21 cellular contexts compared by ENCODE assay signal in the genomic region with DNA sequence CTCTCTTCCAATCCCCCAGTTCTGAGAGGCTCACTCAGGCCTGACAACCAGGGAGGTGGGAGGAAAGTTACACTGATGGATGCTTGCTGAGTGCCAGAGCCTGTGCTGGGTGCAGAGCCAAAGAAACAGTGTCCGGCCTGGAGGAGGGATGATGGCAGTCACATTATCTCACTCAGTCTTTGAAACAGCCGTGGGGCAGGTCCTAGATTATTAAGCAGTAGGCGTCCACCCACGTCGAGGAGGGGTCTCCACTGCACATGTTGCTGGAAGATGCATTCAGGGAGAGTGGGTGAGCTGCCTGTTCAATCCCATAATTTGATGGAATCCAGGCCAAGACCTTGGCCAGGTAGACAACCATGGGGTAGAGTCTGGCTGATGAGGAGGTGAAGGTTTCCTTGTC. TPM values are rescaled to one million over a fixed set of nuclear protein-coding genes. Genes with fewer than 3 reads are reported as not detected.
"Had no signal": no experiment of that assay in that cellular context is flagged by ENCODE, and none has a peak within 500 bp of the region (broad histone marks: within the 10 kb centered on the region; RNA-seq: fewer than 3 reads in every experiment).

No MANE protein-coding gene starts in this region.

- H3K36me3 ChIP-seq: neural progenitor cell, prostate gland, uterus had no signal

- H3K4me3 Mint-ChIP-seq: naive thymus-derived CD8-positive, alpha-beta T cell; neural progenitor cell; stimulated activated effector memory CD8-positive, alpha-beta T cell treated with anti-CD3 and anti-CD28 coated beads, Interleukin-12 subunit alpha, Interleukin-12 subunit beta, amount 100 ng/mL, for 72 hours; stimulated activated naive CD8-positive, alpha-beta T cell treated with anti-CD3 and anti-CD28 coated beads, Interleukin-15, Interleukin-2, amounts not matched to agents 100 ng/mL and 50 ng/mL, for 24 hours; type B pancreatic cell had no signal

- H3K27ac ChIP-seq: hepatocyte, neural progenitor cell, parathyroid adenoma, prostate gland had no signal

- H3K9me3 Mint-ChIP-seq: naive thymus-derived CD8-positive, alpha-beta T cell; neural progenitor cell; stimulated activated effector memory CD8-positive, alpha-beta T cell treated with anti-CD3 and anti-CD28 coated beads, Interleukin-12 subunit alpha, Interleukin-12 subunit beta, amount 100 ng/mL, for 72 hours; stimulated activated naive CD8-positive, alpha-beta T cell treated with anti-CD3 and anti-CD28 coated beads, Interleukin-15, Interleukin-2, amounts not matched to agents 100 ng/mL and 50 ng/mL, for 24 hours; type B pancreatic cell had no signal

- H3K4me1 ChIP-seq: neural progenitor cell, parathyroid adenoma, prostate gland, uterus had no signal

- H3K27me3 ChIP-seq: dorsolateral prefrontal cortex, hepatocyte, neural progenitor cell, uterus had no signal

- H3K27ac Mint-ChIP-seq: neural progenitor cell; stimulated activated effector memory CD8-positive, alpha-beta T cell treated with anti-CD3 and anti-CD28 coated beads, Interleukin-12 subunit alpha, Interleukin-12 subunit beta, amount 100 ng/mL, for 72 hours; type B pancreatic cell had no signal

- DNase-seq: cortex of kidney; dorsolateral prefrontal cortex; effector CD8-positive, alpha-beta T cell; foreskin melanocyte; head of caudate nucleus; left colon; mammary epithelial cell; mucosa of descending colon; naive thymus-derived CD8-positive, alpha-beta T cell; occipital lobe; stimulated activated CD4-positive, alpha-beta T cell treated with anti-CD3 and anti-CD28 coated beads, Interleukin-4, amount 100 ng/mL, for 1 hour; stimulated activated CD8-positive, alpha-beta memory T cell treated with anti-CD3 and anti-CD28 coated beads, Interleukin-4, amount 100 ng/mL, for 48 hours; uterus had no signal

- H3K4me3 ChIP-seq: dorsolateral prefrontal cortex, hepatocyte, mucosa of descending colon, neural progenitor cell, prostate gland, smooth muscle cell, uterus had no signal

- H3K27me3 Mint-ChIP-seq: naive thymus-derived CD8-positive, alpha-beta T cell; stimulated activated naive CD8-positive, alpha-beta T cell treated with anti-CD3 and anti-CD28 coated beads, Interleukin-15, Interleukin-2, amounts not matched to agents 100 ng/mL and 50 ng/mL, for 24 hours had no signal

- H3K36me3 Mint-ChIP-seq: naive thymus-derived CD8-positive, alpha-beta T cell; neural progenitor cell; stimulated activated effector memory CD8-positive, alpha-beta T cell treated with anti-CD3 and anti-CD28 coated beads, Interleukin-12 subunit alpha, Interleukin-12 subunit beta, amount 100 ng/mL, for 72 hours; type B pancreatic cell had no signal

- H3K9me3 ChIP-seq: mucosa of descending colon, prostate gland, uterus had no signal

RNA-seq across cellular contexts. Expression of a gene that starts 29.6 kb away (rescaled TPM):
- total RNA-seq: naive thymus-derived CD8-positive, alpha-beta T cell; smooth muscle cell had no signal
